Comparison of ENCODE assay signal across 4 cellular contexts in genomic region chr9:117019242-117019641, GRCh38.
"Had no signal": no experiment of that assay in that cellular context is flagged by ENCODE, and none has a peak within 500 bp of the region (broad histone marks: within the 10 kb centered on the region; RNA-seq: fewer than 3 reads in every experiment).

No MANE protein-coding gene starts in this region.

- H3K4me3 Mint-ChIP-seq: GM23338, H9 had no signal

- H3K4me3 ChIP-seq: GM23338 had no signal

- ATAC-seq: GM23338 had no signal

- H3K27ac Mint-ChIP-seq: GM23338 had no signal

- H3K9me3 Mint-ChIP-seq: GM23338, H9 had no signal

- DNase-seq: H9, HCEC 1CT, IMR-90 had no signal
